ENCODE assay signal across 15 cellular contexts in the genomic region with DNA sequence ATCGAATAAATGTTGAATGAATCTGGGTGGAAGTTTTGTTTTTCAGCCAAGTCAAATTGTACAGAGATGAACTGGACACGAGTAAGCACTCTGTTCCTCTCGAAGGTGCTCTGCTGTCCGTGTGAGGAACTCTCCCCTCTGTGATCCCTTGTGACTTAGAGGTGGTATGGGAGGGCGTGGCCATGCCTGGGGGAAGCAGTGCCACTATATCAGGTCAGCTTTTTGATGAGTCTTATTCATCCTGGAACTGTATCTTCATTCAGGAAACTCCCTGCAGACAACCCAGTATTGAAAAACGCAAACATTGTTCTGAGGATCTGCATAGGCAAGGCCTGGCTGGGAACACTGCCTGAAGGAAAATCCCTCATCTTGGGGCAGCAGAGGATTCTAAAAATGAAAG. TPM values are rescaled to one million over a fixed set of nuclear protein-coding genes. Genes with fewer than 3 reads are reported as not detected.
A peak's percentile ranks its signal among the peaks of the same experiment; 100 is the strongest.
DNase-seq lines count a peak whose midpoint lies in the region; ATAC-seq, FAIRE-seq and TF ChIP-seq lines count a peak whose summit lies in the region.
"Had no signal": no experiment of that assay in that cellular context is flagged by ENCODE, and none has a peak within 500 bp of the region (broad histone marks: within the 10 kb centered on the region; RNA-seq: fewer than 3 reads in every experiment).

No MANE protein-coding gene starts in this region.

- POLR2A ChIA-PET in HepG2 (lab: Yijun Ruan, JAX): no interaction called here
- POLR2A ChIA-PET in activated CD4-positive, alpha-beta memory T cell treated with anti-CD3 and anti-CD28 coated beads, Interleukin-2, amount 10 ng/mL, durations not matched to agents 7 days and 5 days (lab: Charles Lee): no interaction called here

- peaks cover 13% of the 10 kb centered on the region for H3K9me3 Mint-ChIP-seq in activated CD4-positive, alpha-beta memory T cell treated with anti-CD3 and anti-CD28 coated beads, Interleukin-2, amount 10 ng/mL, durations not matched to agents 7 days and 5 days
- peaks cover 16% of the 10 kb centered on the region for H3K9me3 Mint-ChIP-seq in stimulated activated naive CD8-positive, alpha-beta T cell treated with anti-CD3 and anti-CD28 coated beads, Interleukin-15, Interleukin-2, amounts not matched to agents 100 ng/mL and 50 ng/mL, for 24 hours
- peaks cover 0 to 2% of the 10 kb centered on the region in 2 donors for H3K9me3 Mint-ChIP-seq in natural killer cell
- H3K9me3 Mint-ChIP-seq: activated naive CD4-positive, alpha-beta T cell treated with anti-CD3 and anti-CD28 coated beads, Interleukin-2, amount 50 U/mL, for 24 hours had no signal

- no peak for FAIRE-seq in HepG2 (lab: Jason Lieb, UNC)
- FAIRE-seq: pancreas had no signal

- no peak overlapping the region for H3K4me2 ChIP-seq in HepG2 (ENCODE audit: low read depth, low read length)

- peak in 3 of 4 donors; percentile 28 to 64 (median 50) for ATAC-seq in right lobe of liver
- no peak for ATAC-seq in HepG2
- peak; percentile 51 for ATAC-seq in HG02571 (IDR thresholded peaks at IDR 0.05; ENCODE audit: unreplicated experiment)
- ATAC-seq in natural killer cell: no peak
- ATAC-seq: pancreas, T-cell had no signal

- H3K9ac ChIP-seq in HepG2 (ENCODE audit: insufficient read depth, low read depth, low read length): no peak overlapping the region

- TF ChIP-seq RAD21 in HepG2 (CRISPR knock-in tag; IDR thresholded peaks at IDR 0.05): no peak

- H3K4me1 Mint-ChIP-seq in activated CD4-positive, alpha-beta memory T cell treated with anti-CD3 and anti-CD28 coated beads, Interleukin-2, amount 10 ng/mL, durations not matched to agents 7 days and 5 days: peaks cover 27% of the 10 kb centered on the region
- H3K4me1 Mint-ChIP-seq in stimulated activated naive CD8-positive, alpha-beta T cell treated with anti-CD3 and anti-CD28 coated beads, Interleukin-15, Interleukin-2, amounts not matched to agents 100 ng/mL and 50 ng/mL, for 24 hours (ENCODE audit: low read depth): peaks cover 32% of the 10 kb centered on the region
- H3K4me1 Mint-ChIP-seq in natural killer cell: no peaks in the 10 kb centered on the region
- H3K4me1 Mint-ChIP-seq: activated naive CD4-positive, alpha-beta T cell treated with anti-CD3 and anti-CD28 coated beads, Interleukin-2, amount 50 U/mL, for 24 hours; T-cell had no signal

- no peak overlapping the region for H2AFZ ChIP-seq in HepG2 (ENCODE audit: low read length)

- intact Hi-C loops in right lobe of liver (cut with DNase I) (no loop called here), HepG2 (cut with micrococcal nuclease; ENCODE audit: unreplicated experiment) (no loop called here), natural killer cell (cut with micrococcal nuclease) (no loop called here), head of caudate nucleus (cut with DNase I) (no loop called here)

- H3K4me1 ChIP-seq in right lobe of liver (no peaks in the 10 kb centered on the region), HepG2 (ENCODE audit: insufficient read depth, low read length) (no peaks in the 10 kb centered on the region)
- H3K4me1 ChIP-seq: pancreas had no signal

- H3K4me3 ChIP-seq in right lobe of liver (no peak overlapping the region), HepG2 (replicated peaks in 1 of 3; ENCODE audit: insufficient read depth in 1 of 3, low read depth in 2 of 3, low read length in 3 of 3) (no peak overlapping the region)
- H3K4me3 ChIP-seq: pancreas had no signal

- peaks cover 4% of the 10 kb centered on the region for H3K27me3 Mint-ChIP-seq in activated CD4-positive, alpha-beta memory T cell treated with anti-CD3 and anti-CD28 coated beads, Interleukin-2, amount 10 ng/mL, durations not matched to agents 7 days and 5 days
- H3K27me3 Mint-ChIP-seq in stimulated activated naive CD8-positive, alpha-beta T cell treated with anti-CD3 and anti-CD28 coated beads, Interleukin-15, Interleukin-2, amounts not matched to agents 100 ng/mL and 50 ng/mL, for 24 hours: peaks cover 32% of the 10 kb centered on the region
- peaks cover 14 to 24% of the 10 kb centered on the region in 2 donors for H3K27me3 Mint-ChIP-seq in natural killer cell (ENCODE audit: low read depth in 2 of 2)

- DNase-seq in right lobe of liver (no peak), HepG2 (ENCODE audit: low spot score) (no peak), natural killer cell (no peak), head of caudate nucleus (no peak), NCI-H1417 (lab: John Stamatoyannopoulos, UW) (no peak)
- no peak for DNase-seq in activated CD4-positive, alpha-beta memory T cell treated with anti-CD3 and anti-CD28 coated beads, Interleukin-2, amount 10 ng/mL, durations not matched to agents 7 days and 5 days
- DNase-seq: activated CD4-positive, alpha-beta T cell treated with anti-CD3 and anti-CD28 coated beads, Interleukin-2, amount 10 ng/mL, durations not matched to agents 7 days and 5 days; DMS79; NCI-H2029 treated with DMSO at 0.1 percent for 48 hours; pancreas; T-cell had no signal

- no peak overlapping the region for H3K27ac ChIP-seq in right lobe of liver
- H3K27ac ChIP-seq in HepG2 (ENCODE audit: extremely low read length, insufficient read depth, low read length): no peak overlapping the region
- H3K27ac ChIP-seq: pancreas had no signal

- in situ Hi-C loops in HepG2 (cut with HindIII; ENCODE audit: extremely low pct_ligation_motif_present, low pct_unique_long_range_greater_than_20kb): no loop called here

- H3K27me3 ChIP-seq in right lobe of liver (no peaks in the 10 kb centered on the region), HepG2 (ENCODE audit: control insufficient read depth in 1 of 2, insufficient read depth in 2 of 2, low read length in 2 of 2) (no peaks in the 10 kb centered on the region; a peak in 1 of 5 replicates)
- H3K27me3 ChIP-seq: pancreas had no signal

- H3K36me3 ChIP-seq in right lobe of liver: no peaks in the 10 kb centered on the region
- H3K36me3 ChIP-seq in HepG2 (replicated peaks in 1 of 2; ENCODE audit: control insufficient read depth in 1 of 2, insufficient read depth in 2 of 2, low read length in 2 of 2): no peaks in the 10 kb centered on the region
- H3K36me3 ChIP-seq: pancreas had no signal

- H3K9me3 ChIP-seq in right lobe of liver (no peaks in the 10 kb centered on the region), HepG2 (ENCODE audit: low read length) (no peaks in the 10 kb centered on the region)
- H3K9me3 ChIP-seq: pancreas had no signal

- CTCF ChIA-PET in HepG2 (lab: Yijun Ruan, JAX; ENCODE audit: low intra/inter-chr PET ratio, low total read pairs): no interaction called here
- CTCF ChIA-PET in activated CD4-positive, alpha-beta memory T cell treated with anti-CD3 and anti-CD28 coated beads, Interleukin-2, amount 10 ng/mL, durations not matched to agents 7 days and 5 days (lab: Charles Lee): no interaction called here

- TF ChIP-seq EP300 in HepG2 (IDR thresholded peaks at IDR 0.05; ENCODE audit: low read depth in 2 of 2, low read length in 2 of 2) (no peak), HepG2 (CRISPR knock-in tag; IDR thresholded peaks at IDR 0.05; ENCODE audit: borderline replicate concordance) (no peak)

- H3K79me2 ChIP-seq in HepG2 (ENCODE audit: insufficient read depth, low read length): no peaks in the 10 kb centered on the region

- H3K36me3 Mint-ChIP-seq in activated CD4-positive, alpha-beta memory T cell treated with anti-CD3 and anti-CD28 coated beads, Interleukin-2, amount 10 ng/mL, durations not matched to agents 7 days and 5 days (ENCODE audit: low read depth): peaks cover 5% of the 10 kb centered on the region
- no peaks in the 10 kb centered on the region for H3K36me3 Mint-ChIP-seq in stimulated activated naive CD8-positive, alpha-beta T cell treated with anti-CD3 and anti-CD28 coated beads, Interleukin-15, Interleukin-2, amounts not matched to agents 100 ng/mL and 50 ng/mL, for 24 hours (ENCODE audit: low read depth)
- H3K36me3 Mint-ChIP-seq in natural killer cell: no peaks in the 10 kb centered on the region
- H3K36me3 Mint-ChIP-seq: activated naive CD4-positive, alpha-beta T cell treated with anti-CD3 and anti-CD28 coated beads, Interleukin-2, amount 50 U/mL, for 24 hours; T-cell had no signal

- no peak for TF ChIP-seq CTCF in right lobe of liver (IDR thresholded peaks at IDR 0.05)
- TF ChIP-seq CTCF in HepG2 (CRISPR knock-in tag; IDR thresholded peaks at IDR 0.05): no peak
- no peak for TF ChIP-seq CTCF in natural killer cell (IDR thresholded peaks at IDR 0.05)

- no TSS peak for BruUV-seq in HepG2 (replicated peaks; lab: Mats Ljungman, UMichigan)

- peak overlapping the region; percentile 57 for H3K27ac Mint-ChIP-seq in activated CD4-positive, alpha-beta memory T cell treated with anti-CD3 and anti-CD28 coated beads, Interleukin-2, amount 10 ng/mL, durations not matched to agents 7 days and 5 days
- peak overlapping the region; percentile 14 for H3K27ac Mint-ChIP-seq in stimulated activated naive CD8-positive, alpha-beta T cell treated with anti-CD3 and anti-CD28 coated beads, Interleukin-15, Interleukin-2, amounts not matched to agents 100 ng/mL and 50 ng/mL, for 24 hours
- H3K27ac Mint-ChIP-seq in natural killer cell: no peak overlapping the region
- H3K27ac Mint-ChIP-seq: activated CD4-positive, alpha-beta T cell treated with anti-CD3 and anti-CD28 coated beads, Interleukin-2, amount 10 ng/mL, durations not matched to agents 7 days and 5 days; activated naive CD4-positive, alpha-beta T cell treated with anti-CD3 and anti-CD28 coated beads, Interleukin-2, amount 50 U/mL, for 24 hours; mesothelial cell of epicardium; T-cell had no signal

- H4K20me1 ChIP-seq in HepG2 (ENCODE audit: insufficient read depth, low read length): no peaks in the 10 kb centered on the region

- no peak for TF ChIP-seq POLR2A in right lobe of liver (IDR thresholded peaks at IDR 0.05)
- no peak for TF ChIP-seq POLR2A in HepG2 (IDR thresholded peaks at IDR 0.05; ENCODE audit: insufficient read depth in 1 of 2, low read depth in 2 of 2, low read length in 2 of 2)

- 36% methylated on average over 5 of the region's 6 CpGs for WGBS in right lobe of liver (ENCODE audit: insufficient coverage, low coverage, low lambda C conversion rate, missing lambda C conversion rate)
- WGBS in HepG2 (ENCODE audit: low lambda C conversion rate): 4% methylated on average over 6 of the region's 6 CpGs

- H3K4me3 Mint-ChIP-seq in activated CD4-positive, alpha-beta memory T cell treated with anti-CD3 and anti-CD28 coated beads, Interleukin-2, amount 10 ng/mL, durations not matched to agents 7 days and 5 days: peak overlapping the region; percentile 24
- no peak overlapping the region for H3K4me3 Mint-ChIP-seq in stimulated activated naive CD8-positive, alpha-beta T cell treated with anti-CD3 and anti-CD28 coated beads, Interleukin-15, Interleukin-2, amounts not matched to agents 100 ng/mL and 50 ng/mL, for 24 hours
- no peak overlapping the region for H3K4me3 Mint-ChIP-seq in natural killer cell
- H3K4me3 Mint-ChIP-seq: activated CD4-positive, alpha-beta T cell treated with anti-CD3 and anti-CD28 coated beads, Interleukin-2, amount 10 ng/mL, durations not matched to agents 7 days and 5 days; activated naive CD4-positive, alpha-beta T cell treated with anti-CD3 and anti-CD28 coated beads, Interleukin-2, amount 50 U/mL, for 24 hours; mesothelial cell of epicardium; T-cell had no signal

RNA-seq across cellular contexts. Expression of a gene that starts 45.7 kb away (rescaled TPM):
- total RNA-seq in right lobe of liver: 10 to 100 TPM; 10.6 to 66.4 (median 20.5) TPM
- 0.02 TPM in 1 of 2 replicates, not detected in the other for total RNA-seq in HepG2 (2016; rRNA removed; fragmentation: Illumina TruSeq; extraction: Trizol)
- not detected in 2 replicates for total RNA-seq in HepG2 (2016; cell fraction: cytosol; rRNA removed; fragmentation: Illumina TruSeq; extraction: Trizol; ENCODE audit: low read depth)
- not detected in 2 replicates for total RNA-seq in HepG2 (2016; cell fraction: insoluble cytoplasmic fraction; rRNA removed; fragmentation: Illumina TruSeq; extraction: Trizol)
- not detected in 2 replicates for total RNA-seq in HepG2 (2016; cell fraction: membrane; rRNA removed; fragmentation: Illumina TruSeq; extraction: Trizol)
- total RNA-seq in HepG2 (2016; cell fraction: nucleus; rRNA removed; fragmentation: Illumina TruSeq; extraction: Trizol): not detected in 2 replicates
- polyA plus RNA-seq in HepG2 (2011; rRNA removed): not detected in 2 replicates
- 0.03 TPM in 1 of 2 replicates, not detected in the other for polyA plus RNA-seq in HepG2 (2011; cell fraction: cytosol; rRNA removed)
- polyA plus RNA-seq in HepG2 (2011; cell fraction: nucleus; rRNA removed): not detected in 2 replicates
- polyA plus RNA-seq in HepG2 (2012): not detected in 2 replicates
- polyA plus RNA-seq in HepG2 (2016; cell fraction: cytosol; fragmentation: Illumina TruSeq; extraction: Trizol; ENCODE audit: low read depth): not detected in 2 replicates
- polyA plus RNA-seq in HepG2 (2016; cell fraction: insoluble cytoplasmic fraction; fragmentation: Illumina TruSeq; extraction: Trizol; ENCODE audit: low read depth): not detected in 2 replicates
- polyA plus RNA-seq in HepG2 (2016; cell fraction: membrane; fragmentation: Illumina TruSeq; extraction: Trizol; ENCODE audit: low read depth): not detected in 2 replicates
- not detected in 2 replicates for polyA plus RNA-seq in HepG2 (2016; cell fraction: nucleus; fragmentation: Illumina TruSeq; extraction: Trizol; ENCODE audit: insufficient read depth, low read depth)
- polyA minus RNA-seq in HepG2 (2011; rRNA and poly(A)+ RNA removed; ENCODE audit: low replicate concordance): not detected in 2 replicates
- polyA minus RNA-seq in HepG2 (2011; cell fraction: cytosol; rRNA and poly(A)+ RNA removed): not detected in 2 replicates
- not detected in 2 replicates for polyA minus RNA-seq in HepG2 (2011; cell fraction: nucleus; rRNA and poly(A)+ RNA removed)
- total RNA-seq in activated CD4-positive, alpha-beta memory T cell treated with anti-CD3 and anti-CD28 coated beads, Interleukin-2, amount 10 ng/mL, durations not matched to agents 7 days and 5 days: 1 to 10 TPM; 2.0 to 2.5 TPM
- total RNA-seq in natural killer cell: under 1 TPM; 0.05 to 0.43 (median 0.07) TPM

Comparison
In these comparisons a context has a peak if more than half of its experiments do, and no peak if none do; other contexts are left out.
1. ATAC-seq: peak in right lobe of liver (3 of 4) and HG02571 (single experiment); none in HepG2 (single experiment) and natural killer cell (0 of 3).
2. H3K27ac Mint-ChIP-seq: peak in activated CD4-positive, alpha-beta memory T cell treated with anti-CD3 and anti-CD28 coated beads, Interleukin-2, amount 10 ng/mL, durations not matched to agents 7 days and 5 days (single experiment) and stimulated activated naive CD8-positive, alpha-beta T cell treated with anti-CD3 and anti-CD28 coated beads, Interleukin-15, Interleukin-2, amounts not matched to agents 100 ng/mL and 50 ng/mL, for 24 hours (single experiment); none in natural killer cell (0 of 2).